15 cellular contexts compared by ENCODE assay signal in the genomic region with DNA sequence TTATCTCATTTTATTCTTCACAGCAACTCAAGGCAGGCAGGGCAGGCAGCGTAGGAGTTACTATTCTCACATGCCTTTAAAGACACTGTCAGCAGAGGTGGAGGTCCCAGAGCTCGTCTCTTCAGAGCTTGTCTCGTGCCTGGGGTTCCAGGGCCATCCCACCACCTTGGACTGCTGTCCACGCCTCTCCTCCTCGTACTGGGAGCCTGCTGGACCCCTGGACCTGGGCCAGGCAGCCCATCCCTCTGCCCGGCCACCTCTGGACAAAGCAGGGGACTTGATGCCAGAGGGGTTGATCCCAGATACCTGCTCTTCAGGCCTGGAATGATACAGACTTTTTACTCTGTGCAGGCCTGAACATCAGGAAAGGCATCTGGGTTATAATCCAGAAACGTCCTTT.
DNase-seq lines count a peak whose midpoint lies in the region; ATAC-seq and TF ChIP-seq lines count a peak whose summit lies in the region.
"Had no signal": no experiment of that assay in that cellular context is flagged by ENCODE, and none has a peak within 500 bp of the region (broad histone marks: within the 10 kb centered on the region; RNA-seq: fewer than 3 reads in every experiment).

No MANE protein-coding gene starts in this region.

- no peaks in the 10 kb centered on the region for H3K27me3 Mint-ChIP-seq in chondrocyte (ENCODE audit: low read depth)
- no peaks in the 10 kb centered on the region for H3K27me3 Mint-ChIP-seq in memory B cell
- H3K27me3 Mint-ChIP-seq in activated CD4-positive, alpha-beta memory T cell treated with anti-CD3 and anti-CD28 coated beads, Interleukin-2, amount 10 ng/mL, durations not matched to agents 7 days and 5 days = no peaks in the 10 kb centered on the region
- H3K27me3 Mint-ChIP-seq: CD4-positive, alpha-beta memory T cell had no signal

- no peak overlapping the region for H3K27ac Mint-ChIP-seq in chondrocyte (ENCODE audit: unreplicated experiment)
- peak overlapping the region; percentile 46 for H3K27ac Mint-ChIP-seq in memory B cell
- no peak overlapping the region for H3K27ac Mint-ChIP-seq in activated CD4-positive, alpha-beta memory T cell treated with anti-CD3 and anti-CD28 coated beads, Interleukin-2, amount 10 ng/mL, durations not matched to agents 7 days and 5 days
- H3K27ac Mint-ChIP-seq: CD4-positive, alpha-beta memory T cell; GM23338; H9 had no signal

- H3K36me3 Mint-ChIP-seq in chondrocyte (ENCODE audit: low read depth) = peaks cover 27% of the 10 kb centered on the region
- no peaks in the 10 kb centered on the region for H3K36me3 Mint-ChIP-seq in memory B cell
- H3K36me3 Mint-ChIP-seq in activated CD4-positive, alpha-beta memory T cell treated with anti-CD3 and anti-CD28 coated beads, Interleukin-2, amount 10 ng/mL, durations not matched to agents 7 days and 5 days (ENCODE audit: low read depth) = no peaks in the 10 kb centered on the region
- H3K36me3 Mint-ChIP-seq: CD4-positive, alpha-beta memory T cell had no signal

- no peak overlapping the region for H3K4me3 Mint-ChIP-seq in chondrocyte (ENCODE audit: unreplicated experiment)
- H3K4me3 Mint-ChIP-seq in memory B cell = no peak overlapping the region
- H3K4me3 Mint-ChIP-seq in activated CD4-positive, alpha-beta memory T cell treated with anti-CD3 and anti-CD28 coated beads, Interleukin-2, amount 10 ng/mL, durations not matched to agents 7 days and 5 days = no peak overlapping the region
- H3K4me3 Mint-ChIP-seq: CD4-positive, alpha-beta memory T cell; GM23338; H9 had no signal

- peaks cover 10% of the 10 kb centered on the region for H3K4me1 Mint-ChIP-seq in chondrocyte (ENCODE audit: low read depth)
- H3K4me1 Mint-ChIP-seq in memory B cell = peaks cover 13% of the 10 kb centered on the region
- no peaks in the 10 kb centered on the region for H3K4me1 Mint-ChIP-seq in activated CD4-positive, alpha-beta memory T cell treated with anti-CD3 and anti-CD28 coated beads, Interleukin-2, amount 10 ng/mL, durations not matched to agents 7 days and 5 days
- H3K4me1 Mint-ChIP-seq: CD4-positive, alpha-beta memory T cell had no signal

- H3K9me3 Mint-ChIP-seq in chondrocyte (ENCODE audit: low read depth) (no peaks in the 10 kb centered on the region), memory B cell (no peaks in the 10 kb centered on the region)
- no peaks in the 10 kb centered on the region for H3K9me3 Mint-ChIP-seq in activated CD4-positive, alpha-beta memory T cell treated with anti-CD3 and anti-CD28 coated beads, Interleukin-2, amount 10 ng/mL, durations not matched to agents 7 days and 5 days
- H3K9me3 Mint-ChIP-seq: H9 had no signal

- POLR2A ChIA-PET in activated CD4-positive, alpha-beta memory T cell treated with anti-CD3 and anti-CD28 coated beads, Interleukin-2, amount 10 ng/mL, durations not matched to agents 7 days and 5 days (lab: Charles Lee) = no interaction called here

- TF ChIP-seq CTCF in chondrocyte (IDR thresholded peaks at IDR 0.05) = no peak

- CTCF ChIA-PET in activated CD4-positive, alpha-beta memory T cell treated with anti-CD3 and anti-CD28 coated beads, Interleukin-2, amount 10 ng/mL, durations not matched to agents 7 days and 5 days (lab: Charles Lee) = no interaction called here

- peak; percentile 60 for DNase-seq in chondrocyte (ENCODE audit: low spot score)
- no peak for DNase-seq in memory B cell (ENCODE audit: low spot score in 2 of 2)
- peak; percentile 26 for DNase-seq in sciatic nerve (ENCODE audit: low spot score)
- no peak for DNase-seq in dermis blood vessel endothelial cell
- no peak for DNase-seq in activated CD4-positive, alpha-beta memory T cell treated with anti-CD3 and anti-CD28 coated beads, Interleukin-2, amount 10 ng/mL, durations not matched to agents 7 days and 5 days
- no peak for DNase-seq in left cardiac atrium
- DNase-seq: C1 segment of cervical spinal cord; CD4-positive, alpha-beta memory T cell; COR-L47; DMS153; DND-41; H9 had no signal

- ATAC-seq in memory B cell (ENCODE audit: low read depth) (no peak), sciatic nerve (no peak), left cardiac atrium (no peak)
- ATAC-seq: GM12878, GM23338, HCT116 had no signal

- intact Hi-C loops in sciatic nerve (cut with DNase I) = no loop called here
- intact Hi-C loops in left cardiac atrium (cut with DNase I) = no loop called here

Comparison
In these comparisons a context has a peak if more than half of its experiments do, and no peak if none do; other contexts are left out.
1. DNase-seq: peak in chondrocyte (single experiment) and sciatic nerve (single experiment); none in memory B cell (0 of 2), dermis blood vessel endothelial cell (single experiment), activated CD4-positive, alpha-beta memory T cell treated with anti-CD3 and anti-CD28 coated beads, Interleukin-2, amount 10 ng/mL, durations not matched to agents 7 days and 5 days (single experiment) and left cardiac atrium (single experiment).